Comparison of ENCODE assay signal across 36 cellular contexts in the genomic region with DNA sequence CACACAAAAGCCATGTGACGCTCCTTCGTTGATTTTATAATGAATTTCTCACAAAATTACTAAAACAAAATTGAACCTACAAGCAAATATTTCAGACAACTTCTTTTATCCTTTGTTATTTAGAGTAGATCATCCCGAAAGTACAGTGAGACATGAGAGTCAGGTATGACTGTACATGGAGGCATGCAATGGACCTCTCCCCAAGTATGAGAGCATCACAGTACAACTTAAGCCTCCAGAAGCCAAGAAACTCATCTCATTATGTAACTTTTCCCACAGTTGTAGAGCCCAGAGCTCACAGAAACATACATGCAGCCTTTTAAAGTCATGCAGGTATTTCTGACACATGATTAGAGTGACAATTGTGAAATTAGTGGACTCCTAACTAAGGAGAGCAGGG.
"Had no signal": no experiment of that assay in that cellular context is flagged by ENCODE, and none has a peak within 500 bp of the region (broad histone marks: within the 10 kb centered on the region; RNA-seq: fewer than 3 reads in every experiment).

No MANE protein-coding gene starts in this region.

- DNase-seq: activated CD4-positive, alpha-beta memory T cell treated with anti-CD3 and anti-CD28 coated beads, Interleukin-2, amount 10 ng/mL, durations not matched to agents 7 days and 5 days; activated CD4-positive, alpha-beta T cell treated with anti-CD3 and anti-CD28 coated beads for 1 hour; activated CD4-positive, alpha-beta T cell treated with anti-CD3 and anti-CD28 coated beads for 48 hours; activated CD4-positive, CD25-positive, alpha-beta regulatory T cell; activated CD8-positive, alpha-beta memory T cell treated with anti-CD3 and anti-CD28 coated beads for 24 hours; activated CD8-positive, alpha-beta memory T cell treated with anti-CD3 and anti-CD28 coated beads, Interleukin-2, amount 10 ng/mL, durations not matched to agents 7 days and 5 days; activated CD8-positive, alpha-beta memory T cell treated with anti-CD3 and anti-CD28 coated beads, Interleukin-2, amount 50 U/mL, for 48 hours; activated effector memory CD4-positive, alpha-beta T cell treated with Interleukin-2 at 50 U/mL for 16 hours; activated naive CD4-positive, alpha-beta T cell; activated naive CD4-positive, alpha-beta T cell treated with anti-CD3 and anti-CD28 coated beads, Interleukin-2, amount 50 U/mL, for 16 hours; activated naive CD8-positive, alpha-beta T cell treated with anti-CD3 and anti-CD28 coated beads for 36 hours; activated T-cell treated with anti-CD3 and anti-CD28 coated beads, Interleukin-2, amount 50 U/mL, for 48 hours; amniotic stem cell; aorta; brain microvascular endothelial cell; NCI-H1092 treated with DMSO at 0.1 percent for 48 hours; NCI-H1417; NCI-H146; NCI-H187; NCI-H2029 treated with DMSO at 0.1 percent for 48 hours; NCI-H2107; NCI-H2171; NCI-H510A; NCI-H526; NCI-H748 treated with DMSO at 0.1 percent for 48 hours; NK-92 treated with Interleukin-12 subunit alpha and Interleukin-12 subunit beta, amount 100 ng/mL, for 24 hours; RPMI8226; SW 1271; T-helper 1 cell; T-helper 2 cell; T-helper 9 cell; WERI-Rb-1 had no signal

- H3K4me3 ChIP-seq: cardiac muscle cell had no signal

- H3K36me3 ChIP-seq: brain microvascular endothelial cell, cardiac muscle cell, WERI-Rb-1 had no signal

- H3K27ac Mint-ChIP-seq: activated CD4-positive, alpha-beta memory T cell treated with anti-CD3 and anti-CD28 coated beads, Interleukin-2, amount 10 ng/mL, durations not matched to agents 7 days and 5 days; activated CD8-positive, alpha-beta memory T cell treated with anti-CD3 and anti-CD28 coated beads, Interleukin-2, amount 10 ng/mL, durations not matched to agents 7 days and 5 days; activated naive CD8-positive, alpha-beta T cell treated with anti-CD3 and anti-CD28 coated beads for 36 hours had no signal

- H3K27me3 ChIP-seq: brain microvascular endothelial cell, cardiac muscle cell had no signal

- H3K4me1 Mint-ChIP-seq: activated naive CD8-positive, alpha-beta T cell treated with anti-CD3 and anti-CD28 coated beads for 36 hours; central memory CD8-positive, alpha-beta T cell had no signal

- H3K27me3 Mint-ChIP-seq: activated CD4-positive, alpha-beta memory T cell treated with anti-CD3 and anti-CD28 coated beads, Interleukin-2, amount 10 ng/mL, durations not matched to agents 7 days and 5 days; activated CD8-positive, alpha-beta memory T cell treated with anti-CD3 and anti-CD28 coated beads, Interleukin-2, amount 10 ng/mL, durations not matched to agents 7 days and 5 days; central memory CD8-positive, alpha-beta T cell had no signal

- H3K36me3 Mint-ChIP-seq: activated CD8-positive, alpha-beta memory T cell treated with anti-CD3 and anti-CD28 coated beads, Interleukin-2, amount 10 ng/mL, durations not matched to agents 7 days and 5 days; activated naive CD8-positive, alpha-beta T cell treated with anti-CD3 and anti-CD28 coated beads for 36 hours had no signal

- H3K4me3 Mint-ChIP-seq: activated CD4-positive, alpha-beta memory T cell treated with anti-CD3 and anti-CD28 coated beads, Interleukin-2, amount 10 ng/mL, durations not matched to agents 7 days and 5 days; activated CD8-positive, alpha-beta memory T cell treated with anti-CD3 and anti-CD28 coated beads, Interleukin-2, amount 10 ng/mL, durations not matched to agents 7 days and 5 days; activated naive CD8-positive, alpha-beta T cell treated with anti-CD3 and anti-CD28 coated beads for 36 hours; central memory CD8-positive, alpha-beta T cell had no signal

- H3K9me3 Mint-ChIP-seq: activated CD4-positive, alpha-beta memory T cell treated with anti-CD3 and anti-CD28 coated beads, Interleukin-2, amount 10 ng/mL, durations not matched to agents 7 days and 5 days had no signal

- H3K27ac ChIP-seq: brain microvascular endothelial cell, cardiac muscle cell, WERI-Rb-1 had no signal

- ATAC-seq: activated CD8-positive, alpha-beta memory T cell treated with anti-CD3 and anti-CD28 coated beads, Interleukin-2, amount 10 ng/mL, durations not matched to agents 7 days and 5 days; Panc1; Right ventricle myocardium inferior had no signal
